Comparison of ENCODE assay signal across 22 cellular contexts in genomic region chr15:74920472-74920871, GRCh38.
"Had no signal": no experiment of that assay in that cellular context is flagged by ENCODE, and none has a peak within 500 bp of the region (broad histone marks: within the 10 kb centered on the region; RNA-seq: fewer than 3 reads in every experiment).

No MANE protein-coding gene starts in this region.

- ATAC-seq: activated CD8-positive, alpha-beta T cell treated with anti-CD3 and anti-CD28 coated beads, Interleukin-2, amount 10 ng/mL, durations not matched to agents 7 days and 5 days; activated naive CD4-positive, alpha-beta T cell treated with anti-CD3 and anti-CD28 coated beads, Interleukin-2, amount 50 U/mL, for 72 hours; foreskin keratinocyte; left lobe of liver; right cardiac atrium had no signal

- DNase-seq: activated CD4-positive, alpha-beta T cell treated with anti-CD3 and anti-CD28 coated beads for 1 hour; activated CD4-positive, alpha-beta T cell treated with anti-CD3 and anti-CD28 coated beads, Interleukin-2, amount 50 U/mL, for 1 hour; activated CD8-positive, alpha-beta T cell treated with anti-CD3 and anti-CD28 coated beads, Interleukin-2, amount 10 ng/mL, durations not matched to agents 7 days and 5 days; activated gamma-delta T cell treated with Interleukin-2 at 50 U/mL for 16 hours; aorta; cerebellar nuclear complex; foreskin keratinocyte; immature natural killer cell; mammary epithelial cell; right cardiac atrium; stimulated activated CD4-positive, alpha-beta T cell treated with anti-CD3 and anti-CD28 coated beads, Interleukin-4, amount 100 ng/mL, for 24 hours; transverse colon; uterus had no signal

- H3K36me3 ChIP-seq: uterus had no signal

- H3K27me3 ChIP-seq: breast epithelium, foreskin keratinocyte, neutrophil, pancreas, transverse colon, uterus had no signal

- H3K4me3 ChIP-seq: breast epithelium, coronary artery, pancreas, transverse colon, uterus had no signal

- H3K4me3 Mint-ChIP-seq: activated CD8-positive, alpha-beta T cell treated with anti-CD3 and anti-CD28 coated beads, Interleukin-2, amount 10 ng/mL, durations not matched to agents 7 days and 5 days; immature natural killer cell; natural killer cell treated with Interleukin-12 subunit alpha and Interleukin-12 subunit beta and Interleukin-15 and Interleukin-18, amount 100 ng/mL, for 72 hours; stimulated activated naive CD8-positive, alpha-beta T cell treated with anti-CD3 and anti-CD28 coated beads, Interleukin-15, Interleukin-2, amounts not matched to agents 100 ng/mL and 50 ng/mL, for 24 hours; T-helper 2 cell treated with Interferon-gamma antibody and Interleukin-4, amounts not matched to agents 5 μg/mL and 100 μg/mL, for 36 hours had no signal

- H3K27me3 Mint-ChIP-seq: natural killer cell treated with Interleukin-12 subunit alpha and Interleukin-12 subunit beta and Interleukin-15 and Interleukin-18, amount 100 ng/mL, for 72 hours; stimulated activated naive CD8-positive, alpha-beta T cell treated with anti-CD3 and anti-CD28 coated beads, Interleukin-15, Interleukin-2, amounts not matched to agents 100 ng/mL and 50 ng/mL, for 24 hours had no signal

- H3K27ac ChIP-seq: breast epithelium, coronary artery, foreskin keratinocyte, neutrophil, pancreas, transverse colon, uterus had no signal

- H3K9me3 Mint-ChIP-seq: activated naive CD4-positive, alpha-beta T cell treated with anti-CD3 and anti-CD28 coated beads, Interleukin-2, amount 50 U/mL, for 72 hours; immature natural killer cell; natural killer cell treated with Interleukin-12 subunit alpha and Interleukin-12 subunit beta and Interleukin-15 and Interleukin-18, amount 100 ng/mL, for 72 hours; stimulated activated naive CD8-positive, alpha-beta T cell treated with anti-CD3 and anti-CD28 coated beads, Interleukin-15, Interleukin-2, amounts not matched to agents 100 ng/mL and 50 ng/mL, for 24 hours; T-helper 2 cell treated with Interferon-gamma antibody and Interleukin-4, amounts not matched to agents 5 μg/mL and 100 μg/mL, for 36 hours had no signal

- H3K4me1 ChIP-seq: breast epithelium, foreskin keratinocyte, pancreas, transverse colon, uterus had no signal

- H3K27ac Mint-ChIP-seq: activated CD8-positive, alpha-beta T cell treated with anti-CD3 and anti-CD28 coated beads, Interleukin-2, amount 10 ng/mL, durations not matched to agents 7 days and 5 days; stimulated activated naive CD8-positive, alpha-beta T cell treated with anti-CD3 and anti-CD28 coated beads, Interleukin-15, Interleukin-2, amounts not matched to agents 100 ng/mL and 50 ng/mL, for 24 hours; T-helper 2 cell treated with Interferon-gamma antibody and Interleukin-4, amounts not matched to agents 5 μg/mL and 100 μg/mL, for 36 hours had no signal

- H3K9me3 ChIP-seq: breast epithelium, neutrophil, pancreas, transverse colon, uterus had no signal
